ENCODE assay signal across 2 cellular contexts in genomic region chr6:33993653-33994052, GRCh38.
TF ChIP-seq lines count a peak whose summit lies in the region.

No MANE protein-coding gene starts in this region.

TF ChIP-seq in SK-N-SH treated with all-trans-retinoic acid at 6 μM for 48 hours, 23 proteins besides CTCF, POLR2A, EP300 and RAD21 (continued from another document):
- no peak for TF ChIP-seq TSHZ2 (CRISPR knock-in tag; IDR thresholded peaks at IDR 0.05)
- no peak for TF ChIP-seq ZNF70 (CRISPR knock-in tag; IDR thresholded peaks at IDR 0.05)
- TF ChIP-seq OSR1 (CRISPR knock-in tag; IDR thresholded peaks at IDR 0.05), result no peak
- no peak for TF ChIP-seq CSDC2 (CRISPR knock-in tag; IDR thresholded peaks at IDR 0.05)
- no peak for TF ChIP-seq ISL1 (CRISPR knock-in tag; IDR thresholded peaks at IDR 0.05)
- no peak for TF ChIP-seq SNAI2 (CRISPR knock-in tag; IDR thresholded peaks at IDR 0.05)

TF ChIP-seq in WTC11, 78 proteins besides CTCF, POLR2A, EP300 and RAD21 (continued from another document):
- TF ChIP-seq NFYB (CRISPR knock-in tag; conservative IDR thresholded peaks at IDR 0.05; ENCODE audit: low read depth) (no peak), ZSCAN18 (CRISPR knock-in tag; IDR thresholded peaks at IDR 0.05) (no peak), NR2C2 (CRISPR knock-in tag; IDR thresholded peaks at IDR 0.05) (no peak), ZNF416 (CRISPR knock-in tag; IDR thresholded peaks at IDR 0.05) (no peak), MXD4 (CRISPR knock-in tag; IDR thresholded peaks at IDR 0.05; ENCODE audit: borderline replicate concordance) (no peak)
TF ChIP-seq in WTC11: peak in this region for 0.
